In genomic region chr4:17698116-17698515, GRCh38 we compare ENCODE assay signal across 9 cellular contexts.
"Had no signal": no experiment of that assay in that cellular context is flagged by ENCODE, and none has a peak within 500 bp of the region (broad histone marks: within the 10 kb centered on the region; RNA-seq: fewer than 3 reads in every experiment).

No MANE protein-coding gene starts in this region.

- H3K27ac Mint-ChIP-seq: GM23338, H9, HFFc6 had no signal

- H3K9ac ChIP-seq: GM23248 had no signal

- H3K4me2 ChIP-seq: GM23338 had no signal

- H3K9me3 Mint-ChIP-seq: HFFc6 had no signal

- H3K4me1 Mint-ChIP-seq: GM23338, H9 had no signal

- H3K4me3 Mint-ChIP-seq: GM23338, H9, HFFc6 had no signal

- DNase-seq: GM23248, GOT3, H7, H9, HCEC 1CT, HFFc6 had no signal

- H3K4me3 ChIP-seq: GM23248, GM23338, HAP-1 had no signal

- H3K4me1 ChIP-seq: HAP-1 had no signal

- ATAC-seq: GM23338, HCT116 had no signal

- H2AFZ ChIP-seq: GM23248, GM23338 had no signal

- H3K36me3 ChIP-seq: HAP-1 had no signal

- H3K27ac ChIP-seq: GM23248 had no signal
